In genomic region chr7:604038-604883, GRCh38 we compare ENCODE assay signal across 8 cellular contexts.
DNase-seq lines count a peak whose midpoint lies in the region; ATAC-seq lines count a peak whose summit lies in the region.

No MANE protein-coding gene starts in this region.

- peaks cover 2 to 11% of the 10 kb centered on the region in 2 donors for H3K4me1 ChIP-seq in mucosa of rectum (ENCODE audit: control insufficient read depth in 2 of 2, insufficient read depth in 2 of 2, low read length in 2 of 2)

- peak overlapping the region; percentile 24 to 60 for H3K9ac ChIP-seq in mucosa of rectum (ENCODE audit: low read depth in 1 of 2, low read length in 2 of 2)

- H3K4me3 ChIP-seq in mucosa of rectum (ENCODE audit: low read length in 2 of 2): peak overlapping the region; percentile 6 to 63

- peak; percentile 90 for DNase-seq in central memory CD4-positive, alpha-beta T cell
- peak; percentile 91 to 93 for DNase-seq in stimulated activated CD8-positive, alpha-beta memory T cell treated with anti-CD3 and anti-CD28 coated beads, Interleukin-7, amount 100 ng/mL, for 1 hour (ENCODE audit: low read depth in 2 of 2)
- DNase-seq in DMS 273 (lab: John Stamatoyannopoulos, UW; ENCODE audit: unreplicated experiment) (no peak), HuH-7 (ENCODE audit: low spot score) (no peak)

- H3K27ac ChIP-seq in mucosa of rectum (ENCODE audit: low read depth in 2 of 2, low read length in 2 of 2): peak overlapping the region; percentile 67 to 81

- H3K27me3 ChIP-seq in mucosa of rectum (ENCODE audit: control insufficient read depth in 2 of 2, insufficient read depth in 2 of 2, low read length in 2 of 2): no peaks in the 10 kb centered on the region

- H3K9me3 ChIP-seq in mucosa of rectum (ENCODE audit: control insufficient read depth in 2 of 2, low read length in 2 of 2): no peaks in the 10 kb centered on the region

- peaks cover 0 to 2% of the 10 kb centered on the region in 2 donors for H3K36me3 ChIP-seq in mucosa of rectum (ENCODE audit: control insufficient read depth in 2 of 2, insufficient read depth in 2 of 2, low read length in 2 of 2)

- ATAC-seq in GM19397 (IDR thresholded peaks at IDR 0.05; ENCODE audit: unreplicated experiment) (peak; percentile 68), HG03469 (IDR thresholded peaks at IDR 0.05; ENCODE audit: unreplicated experiment) (peak; percentile 59)
- ATAC-seq in activated CD4-positive, CD25-positive, alpha-beta regulatory T cell treated with anti-CD3 and anti-CD28 coated beads, Interleukin-2, amount 50 U/mL, for 24 hours: peak; percentile 64 to 77

Comparison
In these comparisons a context has a peak if more than half of its experiments do, and no peak if none do; other contexts are left out.
1. DNase-seq: peak in central memory CD4-positive, alpha-beta T cell (single experiment) and stimulated activated CD8-positive, alpha-beta memory T cell treated with anti-CD3 and anti-CD28 coated beads, Interleukin-7, amount 100 ng/mL, for 1 hour (2 of 2); none in DMS 273 (single experiment) and HuH-7 (single experiment).
2. Peak in every context shown above with its lines, with median percentiles within 50 percentile points of each other: ATAC-seq.